ENCODE assay signal across 20 cellular contexts in the genomic region with DNA sequence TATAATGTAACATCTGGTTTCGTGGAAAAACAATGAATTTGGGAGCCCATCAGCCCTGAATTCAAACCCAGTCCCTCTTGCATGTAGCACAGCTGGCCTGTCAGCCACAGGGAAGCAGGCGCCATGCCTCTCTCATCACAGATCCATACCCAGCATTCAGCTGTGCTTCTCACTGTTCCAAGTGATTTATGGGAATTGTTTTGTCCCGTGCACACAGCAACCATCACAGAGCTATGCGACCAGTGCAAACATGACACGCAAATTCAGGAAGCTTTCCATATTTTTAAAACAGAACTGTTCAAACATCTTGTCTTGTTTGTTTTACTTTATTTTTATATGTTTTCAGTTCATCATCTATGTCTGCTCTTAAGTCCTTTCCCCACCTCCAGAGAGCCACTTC.
"Had no signal": no experiment of that assay in that cellular context is flagged by ENCODE, and none has a peak within 500 bp of the region (broad histone marks: within the 10 kb centered on the region; RNA-seq: fewer than 3 reads in every experiment).

No MANE protein-coding gene starts in this region.

- DNase-seq: erythroblast; foreskin keratinocyte; left colon; mammary epithelial cell; mucosa of descending colon; naive thymus-derived CD8-positive, alpha-beta T cell; occipital lobe; pancreas; right cardiac atrium; small intestine; stimulated activated CD4-positive, alpha-beta T cell treated with anti-CD3 and anti-CD28 coated beads, Interleukin-12 subunit alpha, Interleukin-12 subunit beta, amount 100 ng/mL, for 4 hours; stimulated activated naive CD4-positive, alpha-beta T cell; stomach; substantia nigra; transverse colon had no signal

- ATAC-seq: foreskin keratinocyte; left colon; mucosa of descending colon; naive thymus-derived CD8-positive, alpha-beta T cell; pancreas; right cardiac atrium had no signal

- H3K27ac Mint-ChIP-seq: dendritic cell treated with granulocyte-macrophage colony-stimulating factor and Interleukin-4, amounts not matched to agents 40 ng/mL and 50 ng/mL, for 4 days; endodermal cell; progenitor cell of endocrine pancreas had no signal

- H3K27me3 ChIP-seq: foreskin keratinocyte, hepatocyte, pancreas, stomach, transverse colon had no signal

- H3K27ac ChIP-seq: foreskin keratinocyte, hepatocyte, pancreas, stomach, thoracic aorta, transverse colon had no signal

- H3K4me1 Mint-ChIP-seq: endodermal cell had no signal

- H3K4me3 ChIP-seq: hepatocyte, mucosa of descending colon, pancreas, stomach, thoracic aorta, transverse colon had no signal

- H3K4me3 Mint-ChIP-seq: dendritic cell treated with granulocyte-macrophage colony-stimulating factor and Interleukin-4, amounts not matched to agents 40 ng/mL and 50 ng/mL, for 4 days; endodermal cell; naive thymus-derived CD8-positive, alpha-beta T cell had no signal

- H3K36me3 ChIP-seq: pancreas, stomach, thoracic aorta, transverse colon had no signal

- H3K27me3 Mint-ChIP-seq: dendritic cell treated with granulocyte-macrophage colony-stimulating factor and Interleukin-4, amounts not matched to agents 40 ng/mL and 50 ng/mL, for 4 days had no signal

- H3K4me1 ChIP-seq: foreskin keratinocyte, pancreas, stomach, transverse colon had no signal

- H3K9me3 ChIP-seq: pancreas, thoracic aorta, transverse colon had no signal

- H3K4me2 ChIP-seq: hepatocyte had no signal
